Comparison of ENCODE assay signal across 19 cellular contexts in the genomic region with DNA sequence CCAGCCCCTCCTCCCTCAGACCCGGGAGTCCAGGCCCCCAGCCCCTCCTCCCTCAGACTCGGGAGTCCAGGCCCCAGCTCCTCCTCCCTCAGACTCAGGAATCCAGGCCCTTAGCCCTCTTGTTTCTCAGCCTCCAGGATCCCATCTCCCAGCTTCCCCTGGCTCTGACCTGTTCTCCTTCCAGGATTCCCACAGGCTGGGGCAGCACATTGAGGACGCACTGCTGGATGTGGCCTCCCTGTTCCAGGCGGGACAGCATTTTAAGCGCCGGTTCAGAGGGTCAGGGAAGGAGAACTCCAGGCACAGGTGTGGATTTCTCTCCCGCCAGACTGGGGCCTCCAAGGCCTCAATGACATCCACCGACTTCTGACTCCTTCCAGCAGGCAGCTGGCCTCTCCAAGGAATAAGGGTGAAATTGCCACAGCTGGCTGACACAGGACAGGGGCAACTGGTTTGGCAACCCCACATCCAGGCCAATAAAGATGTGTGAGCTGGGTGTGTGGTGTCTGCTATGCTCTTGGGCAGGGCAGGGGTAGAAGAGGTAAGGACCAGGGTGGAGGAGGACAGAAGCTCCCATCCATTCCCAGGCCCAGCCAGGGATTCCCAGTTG. TPM values are rescaled to one million over a fixed set of nuclear protein-coding genes. Genes with fewer than 3 reads are reported as not detected.
DNase-seq lines count a peak whose midpoint lies in the region; ATAC-seq and TF ChIP-seq lines count a peak whose summit lies in the region.
"Had no signal": no experiment of that assay in that cellular context is flagged by ENCODE, and none has a peak within 500 bp of the region (broad histone marks: within the 10 kb centered on the region; RNA-seq: fewer than 3 reads in every experiment).

No MANE protein-coding gene starts in this region.

- H3K27me3 Mint-ChIP-seq in WTC11 (ENCODE audit: low read depth) (no peaks in the 10 kb centered on the region; the same call in 1 of the 2 replicates), nephron (ENCODE audit: low read depth) (no peaks in the 10 kb centered on the region)

- H3K9me3 Mint-ChIP-seq in WTC11 (peaks cover 6% of the 10 kb centered on the region; the same call in 1 of the 2 replicates), nephron (no peaks in the 10 kb centered on the region)
- H3K9me3 Mint-ChIP-seq: CD4-positive, CD25-positive, alpha-beta regulatory T cell; T-helper 1 cell treated with Interleukin-12 subunit alpha and Interleukin-12 subunit beta and Interleukin-4 antibody, amounts not matched to agents 30 μg/mL and 1 μg/mL, for 36 hours had no signal

- POLR2A ChIA-PET in WTC11 (lab: Charles Lee) = interaction anchor here (0.7 kb wide), 1 partner anchor 976 kb away, joined by 4 read pairs; no protein-coding TSS in a partner anchor

- H3K36me3 Mint-ChIP-seq in WTC11 = peaks cover 42% of the 10 kb centered on the region
- H3K36me3 Mint-ChIP-seq in nephron (ENCODE audit: low read depth) = peaks cover 24% of the 10 kb centered on the region

- CTCF ChIA-PET in WTC11 (lab: Charles Lee) = interaction anchor here (1.9 kb wide), 1 partner anchor 38 kb away, joined by 8 read pairs; no protein-coding TSS in a partner anchor

- no peak for ATAC-seq in WTC11
- ATAC-seq: left lobe of liver had no signal

- H3K4me3 Mint-ChIP-seq in WTC11 (no peak overlapping the region), nephron (no peak overlapping the region)
- H3K4me3 Mint-ChIP-seq: CD4-positive, CD25-positive, alpha-beta regulatory T cell; H9; neural crest cell; T-helper 1 cell treated with Interleukin-12 subunit alpha and Interleukin-12 subunit beta and Interleukin-4 antibody, amounts not matched to agents 30 μg/mL and 1 μg/mL, for 36 hours had no signal

- 0 out of 2 replicates have a peak, but pooled peaks cover 4% of the 10 kb centered on the region for H3K4me1 Mint-ChIP-seq in WTC11
- H3K4me1 Mint-ChIP-seq in nephron = peaks cover 17% of the 10 kb centered on the region

- TF ChIP-seq CTCF in WTC11 (IDR thresholded peaks at IDR 0.05) (no peak), nephron (IDR thresholded peaks at IDR 0.05; ENCODE audit: unreplicated experiment in 3 of 3) (no peak)

- H3K27ac Mint-ChIP-seq in WTC11 (no peak overlapping the region), nephron (peak overlapping the region in 2 of 3 experiments; percentile 26 to 49)
- H3K27ac Mint-ChIP-seq: T-helper 1 cell treated with Interleukin-12 subunit alpha and Interleukin-12 subunit beta and Interleukin-4 antibody, amounts not matched to agents 30 μg/mL and 1 μg/mL, for 36 hours had no signal

- DNase-seq in EH (ENCODE audit: low read depth) (peak; percentile 19), WTC11 (ENCODE audit: low spot score) (no peak), hippocampal formation (lab: John Stamatoyannopoulos, UW) (no peak), H4 (ENCODE audit: low spot score) (no peak), NCI-H2081 treated with DMSO at 0.1 percent for 48 hours (lab: John Stamatoyannopoulos, UW) (no peak)
- DNase-seq: activated CD4-positive, alpha-beta T cell treated with anti-CD3 and anti-CD28 coated beads, Interleukin-2, amount 50 U/mL, for 48 hours; activated naive CD4-positive, alpha-beta T cell treated with Interleukin-2 at 50 U/mL for 16 hours; CD4-positive, CD25-positive, alpha-beta regulatory T cell; central memory CD4-positive, alpha-beta T cell; H9; midbrain; NCI-H69; OCI-M1; substantia nigra; WERI-Rb-1 had no signal

TF ChIP-seq in WTC11, 78 proteins besides CTCF, POLR2A, EP300 and RAD21:
- TF ChIP-seq FOXP1 (CRISPR knock-in tag; IDR thresholded peaks at IDR 0.05; ENCODE audit: borderline replicate concordance) (no peak), NR1H2 (CRISPR knock-in tag; IDR thresholded peaks at IDR 0.05) (0 out of 2 replicates have a peak, but pooled peaks have one; percentile 15), GTF2I (CRISPR knock-in tag; conservative IDR thresholded peaks at IDR 0.05) (no peak), ZNF121 (CRISPR knock-in tag; IDR thresholded peaks at IDR 0.05) (no peak), GABPB1 (CRISPR knock-in tag; IDR thresholded peaks at IDR 0.05) (no peak), ZNF138 (CRISPR knock-in tag; conservative IDR thresholded peaks at IDR 0.05) (no peak), E2F5 (CRISPR knock-in tag; IDR thresholded peaks at IDR 0.05) (no peak), E2F1 (CRISPR knock-in tag; IDR thresholded peaks at IDR 0.05) (no peak), HMGA2 (CRISPR knock-in tag; IDR thresholded peaks at IDR 0.05) (no peak), PRDM15 (CRISPR knock-in tag; IDR thresholded peaks at IDR 0.05) (0 out of 2 replicates have a peak, but pooled peaks have one; percentile 37), ZNF396 (CRISPR knock-in tag; IDR thresholded peaks at IDR 0.05; ENCODE audit: borderline replicate concordance) (no peak), SP1 (CRISPR knock-in tag; conservative IDR thresholded peaks at IDR 0.05) (no peak)
- TF ChIP-seq, protein P1, sequence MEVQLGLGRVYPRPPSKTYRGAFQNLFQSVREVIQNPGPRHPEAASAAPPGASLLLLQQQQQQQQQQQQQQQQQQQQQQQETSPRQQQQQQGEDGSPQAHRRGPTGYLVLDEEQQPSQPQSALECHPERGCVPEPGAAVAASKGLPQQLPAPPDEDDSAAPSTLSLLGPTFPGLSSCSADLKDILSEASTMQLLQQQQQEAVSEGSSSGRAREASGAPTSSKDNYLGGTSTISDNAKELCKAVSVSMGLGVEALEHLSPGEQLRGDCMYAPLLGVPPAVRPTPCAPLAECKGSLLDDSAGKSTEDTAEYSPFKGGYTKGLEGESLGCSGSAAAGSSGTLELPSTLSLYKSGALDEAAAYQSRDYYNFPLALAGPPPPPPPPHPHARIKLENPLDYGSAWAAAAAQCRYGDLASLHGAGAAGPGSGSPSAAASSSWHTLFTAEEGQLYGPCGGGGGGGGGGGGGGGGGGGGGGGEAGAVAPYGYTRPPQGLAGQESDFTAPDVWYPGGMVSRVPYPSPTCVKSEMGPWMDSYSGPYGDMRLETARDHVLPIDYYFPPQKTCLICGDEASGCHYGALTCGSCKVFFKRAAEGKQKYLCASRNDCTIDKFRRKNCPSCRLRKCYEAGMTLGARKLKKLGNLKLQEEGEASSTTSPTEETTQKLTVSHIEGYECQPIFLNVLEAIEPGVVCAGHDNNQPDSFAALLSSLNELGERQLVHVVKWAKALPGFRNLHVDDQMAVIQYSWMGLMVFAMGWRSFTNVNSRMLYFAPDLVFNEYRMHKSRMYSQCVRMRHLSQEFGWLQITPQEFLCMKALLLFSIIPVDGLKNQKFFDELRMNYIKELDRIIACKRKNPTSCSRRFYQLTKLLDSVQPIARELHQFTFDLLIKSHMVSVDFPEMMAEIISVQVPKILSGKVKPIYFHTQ (CRISPR knock-in tag; IDR thresholded peaks at IDR 0.05) = no peak

RNA-seq across cellular contexts. Expression of gene CPT1C, which starts 22.4 kb away (rescaled TPM):
- 74.6 to 89.5 TPM (median 85.4 TPM) in 3 replicates for total RNA-seq in WTC11 (2021)
- 1.6 and 2.6 TPM in 2 replicates for total RNA-seq in H4 (2014; rRNA removed; shearing (Covaris generic))

RNA-seq across cellular contexts. Expression of gene ADM5, which starts 23.9 kb away (rescaled TPM):
- total RNA-seq in WTC11 (2021) = 5.9 to 6.7 TPM (median 6.2 TPM) in 3 replicates
- 0.08 and 1.4 TPM in 2 replicates for total RNA-seq in H4 (2014; rRNA removed; shearing (Covaris generic))

RNA-seq across cellular contexts. Expression of gene PRMT1, which starts 36.3 kb away (rescaled TPM):
- total RNA-seq in WTC11 (2021) = 500 to 527 TPM (median 518 TPM) in 3 replicates
- 629 and 716 TPM in 2 replicates for total RNA-seq in H4 (2014; rRNA removed; shearing (Covaris generic))

RNA-seq across cellular contexts. Expression of gene BCL2L12, which starts 47.6 kb away (rescaled TPM):
- 139 to 146 TPM (median 140 TPM) in 3 replicates for total RNA-seq in WTC11 (2021)
- 9.0 and 14.8 TPM in 2 replicates for total RNA-seq in H4 (2014; rRNA removed; shearing (Covaris generic))

RNA-seq across cellular contexts. Expression of gene IRF3, which starts 47.7 kb away (rescaled TPM):
- 149 to 165 TPM (median 154 TPM) in 3 replicates for total RNA-seq in WTC11 (2021)
- total RNA-seq in H4 (2014; rRNA removed; shearing (Covaris generic)) = 123 and 133 TPM in 2 replicates

Comparison
In these comparisons a context has a peak if more than half of its experiments do, and no peak if none do; other contexts are left out.
1. RNA of gene CPT1C, which starts 22.4 kb away (total RNA-seq): 74.6 to 89.5 TPM in WTC11; 1.6 to 2.6 TPM in H4; every median in the first group is over 10 times any median in the second.